In genomic region chr7:77178024-77178423, GRCh38 we compare ENCODE assay signal across 5 cellular contexts. TPM values are rescaled to one million over a fixed set of nuclear protein-coding genes. Genes with fewer than 3 reads are reported as not detected.
"Had no signal": no experiment of that assay in that cellular context is flagged by ENCODE, and none has a peak within 500 bp of the region (broad histone marks: within the 10 kb centered on the region; RNA-seq: fewer than 3 reads in every experiment).

No MANE protein-coding gene starts in this region.

RNA-seq across cellular contexts. Expression of gene FGL2, which starts 21.6 kb away (rescaled TPM):
- total RNA-seq: H4, H7, HFFc6, HT1080 had no signal
- polyA plus RNA-seq: K562 had no signal
